In the genomic region with DNA sequence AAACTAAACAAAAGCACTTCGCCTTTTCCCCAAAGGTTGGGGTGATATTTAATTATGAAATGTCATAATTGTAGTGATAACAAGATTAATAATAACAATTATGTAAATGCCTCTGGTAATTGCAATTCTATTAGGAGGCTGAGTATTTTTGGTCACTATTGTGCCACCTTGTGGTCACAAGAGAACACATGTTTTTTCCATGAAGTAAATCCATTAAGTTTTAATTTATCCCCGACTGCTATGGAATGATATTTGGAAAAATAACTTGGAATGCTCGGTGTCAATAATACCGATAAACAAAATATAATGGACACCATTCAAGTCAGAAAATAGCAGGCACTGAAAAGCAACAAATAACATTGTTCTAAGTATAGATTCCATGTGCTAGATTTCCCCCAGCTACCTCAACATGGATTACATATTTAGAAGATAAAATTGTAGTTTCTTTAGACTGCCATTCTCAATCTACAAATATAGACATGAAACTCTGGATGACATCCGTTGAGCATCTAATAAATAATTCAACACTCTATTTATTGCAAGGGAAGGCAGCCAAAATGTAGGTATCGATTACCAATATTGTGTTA, we compare ENCODE assay signal across 9 cellular contexts. TPM values are rescaled to one million over a fixed set of nuclear protein-coding genes. Genes with fewer than 3 reads are reported as not detected.
DNase-seq lines count a peak whose midpoint lies in the region; ATAC-seq and TF ChIP-seq lines count a peak whose summit lies in the region.
"Had no signal": no experiment of that assay in that cellular context is flagged by ENCODE, and none has a peak within 500 bp of the region (broad histone marks: within the 10 kb centered on the region; RNA-seq: fewer than 3 reads in every experiment).

No MANE protein-coding gene starts in this region.

- H3K4me1 ChIP-seq in PC-9 (replicated peaks; ENCODE audit: insufficient read depth) (no peaks in the 10 kb centered on the region), thyroid gland (peaks cover 0 to 5% of the 10 kb centered on the region in 2 donors)

- no peak for ATAC-seq in HG02938 (IDR thresholded peaks at IDR 0.05; ENCODE audit: unreplicated experiment)
- no peak for ATAC-seq in GM18868 (IDR thresholded peaks at IDR 0.05; ENCODE audit: unreplicated experiment)

- POLR2A ChIA-PET in PC-9 (lab: Charles Lee; ENCODE audit: unreplicated experiment) = no interaction called here

- H3K36me3 ChIP-seq in PC-9 (ENCODE audit: low read depth) (no peaks in the 10 kb centered on the region), thyroid gland (no peaks in the 10 kb centered on the region)

- H3K4me3 ChIP-seq in PC-9 (no peak overlapping the region), thyroid gland (replicated peaks in 1 of 3) (no peak overlapping the region)

- CTCF ChIA-PET in PC-9 (lab: Charles Lee) = no interaction called here

- H3K79me2 ChIP-seq in PC-9 (ENCODE audit: low read depth) = no peaks in the 10 kb centered on the region

- DNase-seq in SKM-1 treated with dmso at 0.1 percent for 144 hours (lab: John Stamatoyannopoulos, UW; ENCODE audit: unreplicated experiment) (peak; percentile 16), SKM-1 (lab: John Stamatoyannopoulos, UW; ENCODE audit: unreplicated experiment) (no peak), PC-9 (no peak), fibroblast of the conjunctiva (ENCODE audit: low read depth) (peak; percentile 23), thyroid gland (no peak), putamen (ENCODE audit: low spot score) (no peak)
- DNase-seq: activated naive CD8-positive, alpha-beta T cell treated with anti-CD3 and anti-CD28 coated beads, Interleukin-2, amount 10 ng/mL, durations not matched to agents 7 days and 5 days had no signal

- 0 out of 2 replicates have a peak, but pooled peaks cover 4% of the 10 kb centered on the region for H3K9me3 ChIP-seq in PC-9 (ENCODE audit: insufficient read depth, low read depth)
- no peaks in the 10 kb centered on the region for H3K9me3 ChIP-seq in thyroid gland

- BruUV-seq in PC-9 (replicated peaks; lab: Mats Ljungman, UMichigan) = no TSS peak

- H2AFZ ChIP-seq in PC-9 = no peak overlapping the region

- H3K4me2 ChIP-seq in PC-9 = peak overlapping the region; percentile 30; the same call in 1 of the 2 replicates

- H3K9me2 ChIP-seq in PC-9 (ENCODE audit: insufficient read depth) = no peaks in the 10 kb centered on the region

- no peaks in the 10 kb centered on the region for H4K20me1 ChIP-seq in PC-9 (ENCODE audit: insufficient read depth)

- H3K27ac ChIP-seq in PC-9 (no peak overlapping the region), thyroid gland (no peak overlapping the region)

- H3K27me3 ChIP-seq in PC-9 (ENCODE audit: insufficient read depth, low read depth) (no peaks in the 10 kb centered on the region), thyroid gland (no peaks in the 10 kb centered on the region)

- no peak for TF ChIP-seq POLR2A in thyroid gland (IDR thresholded peaks at IDR 0.05)

- no peaks in the 10 kb centered on the region for H3F3A ChIP-seq in PC-9 (ENCODE audit: insufficient read depth, low read depth)

- 24 to 25% methylated on average over 6 of the region's 6 CpGs for WGBS in thyroid gland, 2 donors

- intact Hi-C loops in PC-9 (cut with micrococcal nuclease; ENCODE audit: unreplicated experiment) (loop anchor here (1.0 to 2.0 kb wide), 2 partner anchors 538 to 575 kb away; no protein-coding TSS in a partner anchor), thyroid gland (cut with DNase I) (loop anchor here (10.0 kb wide), 1 partner anchor 580 kb away; no protein-coding TSS in a partner anchor)

- TF ChIP-seq CTCF in PC-9 (conservative IDR thresholded peaks at IDR 0.05) = peak; percentile 86
- peak; percentile 52 to 82 (median 62) for TF ChIP-seq CTCF in thyroid gland (IDR thresholded peaks at IDR 0.05)

RNA-seq across cellular contexts. Expression of a gene that starts 25.0 kb away (rescaled TPM):
- total RNA-seq in PC-9 (2021) = not detected in 2 replicates
- total RNA-seq in thyroid gland = 1 to 10 TPM in 3 of 4 donors, under 1 TPM in 1; 0.93 to 4.3 (median 1.7) TPM
- total RNA-seq: activated naive CD8-positive, alpha-beta T cell treated with anti-CD3 and anti-CD28 coated beads, Interleukin-2, amount 10 ng/mL, durations not matched to agents 7 days and 5 days had no signal

Comparison
In these comparisons a context has a peak if more than half of its experiments do, and no peak if none do; other contexts are left out.
1. DNase-seq: peak in SKM-1 treated with dmso at 0.1 percent for 144 hours (single experiment) and fibroblast of the conjunctiva (single experiment); none in SKM-1 (single experiment), PC-9 (0 of 2), thyroid gland (0 of 2) and putamen (single experiment).